13 cellular contexts compared by ENCODE assay signal in the genomic region with DNA sequence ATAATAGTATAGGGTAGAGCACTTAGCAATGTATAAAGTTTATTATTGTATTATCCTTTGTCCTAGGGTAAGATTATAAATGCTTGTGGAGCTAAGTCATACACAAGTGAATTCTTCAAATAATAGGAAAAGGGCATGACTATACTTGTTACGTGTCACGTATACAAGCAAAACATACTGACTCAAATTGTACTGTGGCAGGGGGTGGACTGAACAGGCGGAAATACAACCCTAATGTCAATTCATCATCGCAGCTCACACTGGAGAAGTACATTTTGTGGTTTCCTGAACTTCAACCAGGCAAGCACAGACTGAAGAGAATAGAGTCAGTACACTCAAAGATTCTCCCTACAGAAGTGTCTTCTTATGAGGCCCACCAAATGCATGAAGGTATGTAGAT.
DNase-seq lines count a peak whose midpoint lies in the region; ATAC-seq, FAIRE-seq and TF ChIP-seq lines count a peak whose summit lies in the region.
"Had no signal": no experiment of that assay in that cellular context is flagged by ENCODE, and none has a peak within 500 bp of the region (broad histone marks: within the 10 kb centered on the region; RNA-seq: fewer than 3 reads in every experiment).

No MANE protein-coding gene starts in this region.

- TF ChIP-seq CTCF in D721Med (IDR thresholded peaks at IDR 0.05; ENCODE audit: insufficient read depth, missing control alignments): no peak
- no peak for TF ChIP-seq CTCF in astrocyte of the cerebellum (IDR thresholded peaks at IDR 0.05; ENCODE audit: low read depth, low read length, missing control alignments)

- in situ Hi-C loops in KBM-7 (cut with MboI; ENCODE audit: low pct_unique_long_range_greater_than_20kb, low sequenced_read_pairs): no loop called here
- in situ Hi-C loops in astrocyte of the cerebellum (cut with HindIII; ENCODE audit: low sequenced_read_pairs): no loop called here

- no peak overlapping the region for H3K4me3 ChIP-seq in astrocyte of the cerebellum (ENCODE audit: low read depth, low read length)
- H3K4me3 ChIP-seq: PC-9 had no signal

- FAIRE-seq in D721Med (lab: Jason Lieb, UNC): peak; percentile 93
- FAIRE-seq: islet of Langerhans had no signal

- no peak for DNase-seq in D721Med (ENCODE audit: insufficient read length, low spot score)
- peak; percentile 41 for DNase-seq in KBM-7
- DNase-seq in astrocyte of the cerebellum (ENCODE audit: low read depth): peak; percentile 46
- peak; percentile 90 for DNase-seq in iris pigment epithelial cell (ENCODE audit: low read depth)
- DNase-seq: activated CD4-positive, alpha-beta T cell treated with anti-CD3 and anti-CD28 coated beads, Interleukin-2, amount 10 ng/mL, durations not matched to agents 7 days and 5 days; C1 segment of cervical spinal cord; NCI-H345; PC-9 had no signal

- ATAC-seq in GM19324 (IDR thresholded peaks at IDR 0.05; ENCODE audit: low FRiP score, unreplicated experiment) (no peak), GM21423 (IDR thresholded peaks at IDR 0.05; ENCODE audit: unreplicated experiment) (no peak), GM19395 (IDR thresholded peaks at IDR 0.05; ENCODE audit: unreplicated experiment) (no peak), HG03442 (IDR thresholded peaks at IDR 0.05; ENCODE audit: unreplicated experiment) (no peak)
